In the genomic region with DNA sequence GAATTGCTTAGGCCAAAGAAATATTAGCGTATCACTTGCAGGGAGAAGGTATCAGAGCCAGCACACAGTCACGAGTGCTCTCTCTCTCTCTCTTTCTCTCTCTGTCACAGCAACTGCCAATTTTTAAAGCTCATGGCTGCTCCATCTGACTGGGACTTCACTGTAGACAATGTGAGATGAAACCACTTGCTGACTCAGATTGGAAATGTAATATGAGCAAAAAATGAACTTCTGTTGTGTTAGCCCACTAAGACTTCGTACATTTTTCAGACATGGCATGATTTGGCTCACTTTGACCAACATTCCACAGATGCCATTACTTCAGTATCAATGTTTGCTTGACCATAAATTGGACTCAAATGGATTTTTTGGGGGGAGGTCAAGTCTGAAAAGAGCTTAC, we compare ENCODE assay signal across 11 cellular contexts.
DNase-seq lines count a peak whose midpoint lies in the region; ATAC-seq lines count a peak whose summit lies in the region.
"Had no signal": no experiment of that assay in that cellular context is flagged by ENCODE, and none has a peak within 500 bp of the region (broad histone marks: within the 10 kb centered on the region; RNA-seq: fewer than 3 reads in every experiment).

No MANE protein-coding gene starts in this region.

- no peaks in the 10 kb centered on the region for H3K4me1 Mint-ChIP-seq in activated CD8-positive, alpha-beta T cell treated with anti-CD3 and anti-CD28 coated beads, Interleukin-2, amount 10 ng/mL, durations not matched to agents 7 days and 5 days (ENCODE audit: low read depth)
- H3K4me1 Mint-ChIP-seq: central memory CD8-positive, alpha-beta T cell; immature natural killer cell had no signal

- peak overlapping the region; percentile 36 for H3K27ac ChIP-seq in SJCRH30

- H3K36me3 ChIP-seq in SJCRH30, result no peaks in the 10 kb centered on the region

- no peaks in the 10 kb centered on the region for H3K27me3 ChIP-seq in SJCRH30

- H3K27me3 Mint-ChIP-seq in activated CD8-positive, alpha-beta T cell treated with anti-CD3 and anti-CD28 coated beads, Interleukin-2, amount 10 ng/mL, durations not matched to agents 7 days and 5 days (ENCODE audit: low read depth), result no peaks in the 10 kb centered on the region
- H3K27me3 Mint-ChIP-seq: central memory CD8-positive, alpha-beta T cell had no signal

- H3K4me1 ChIP-seq in SJCRH30, result peaks cover 20% of the 10 kb centered on the region

- H3K36me3 Mint-ChIP-seq in activated CD8-positive, alpha-beta T cell treated with anti-CD3 and anti-CD28 coated beads, Interleukin-2, amount 10 ng/mL, durations not matched to agents 7 days and 5 days (ENCODE audit: low read depth), result no peaks in the 10 kb centered on the region
- H3K36me3 Mint-ChIP-seq: immature natural killer cell had no signal

- no peak overlapping the region for H3K4me3 Mint-ChIP-seq in activated CD8-positive, alpha-beta T cell treated with anti-CD3 and anti-CD28 coated beads, Interleukin-2, amount 10 ng/mL, durations not matched to agents 7 days and 5 days
- H3K4me3 Mint-ChIP-seq: central memory CD8-positive, alpha-beta T cell; immature natural killer cell had no signal

- POLR2A ChIA-PET in activated CD8-positive, alpha-beta T cell treated with anti-CD3 and anti-CD28 coated beads, Interleukin-2, amount 10 ng/mL, durations not matched to agents 7 days and 5 days (lab: Charles Lee), result no interaction called here

- DNase-seq in SJCRH30, result peak; percentile 16 to 45
- peak; percentile 28 for DNase-seq in iris pigment epithelial cell (ENCODE audit: low read depth)
- no peak for DNase-seq in dermis blood vessel endothelial cell
- no peak for DNase-seq in activated CD8-positive, alpha-beta T cell treated with anti-CD3 and anti-CD28 coated beads, Interleukin-2, amount 10 ng/mL, durations not matched to agents 7 days and 5 days
- DNase-seq in NCI-H2029 (lab: John Stamatoyannopoulos, UW), result no peak
- DNase-seq: immature natural killer cell had no signal

- CTCF ChIA-PET in activated CD8-positive, alpha-beta T cell treated with anti-CD3 and anti-CD28 coated beads, Interleukin-2, amount 10 ng/mL, durations not matched to agents 7 days and 5 days (lab: Charles Lee), result no interaction called here

- H3K9me3 Mint-ChIP-seq in activated CD8-positive, alpha-beta T cell treated with anti-CD3 and anti-CD28 coated beads, Interleukin-2, amount 10 ng/mL, durations not matched to agents 7 days and 5 days (ENCODE audit: insufficient read depth), result no peaks in the 10 kb centered on the region

- ATAC-seq in GM18511 (IDR thresholded peaks at IDR 0.05; ENCODE audit: unreplicated experiment), result peak; percentile 86
- ATAC-seq in HG02678 (IDR thresholded peaks at IDR 0.05; ENCODE audit: unreplicated experiment), result peak; percentile 53
- ATAC-seq in activated CD8-positive, alpha-beta T cell treated with anti-CD3 and anti-CD28 coated beads, Interleukin-2, amount 10 ng/mL, durations not matched to agents 7 days and 5 days, result no peak
- no peak for ATAC-seq in GM21447 (IDR thresholded peaks at IDR 0.05; ENCODE audit: unreplicated experiment)
- ATAC-seq: activated CD4-positive, CD25-positive, alpha-beta regulatory T cell treated with anti-CD3 and anti-CD28 coated beads, Interleukin-2, amount 50 U/mL, for 24 hours had no signal

- H3K4me3 ChIP-seq in SJCRH30, result no peak overlapping the region

- H3K9me3 ChIP-seq in SJCRH30 (replicated peaks), result no peaks in the 10 kb centered on the region

- no peak overlapping the region for H3K27ac Mint-ChIP-seq in activated CD8-positive, alpha-beta T cell treated with anti-CD3 and anti-CD28 coated beads, Interleukin-2, amount 10 ng/mL, durations not matched to agents 7 days and 5 days
- H3K27ac Mint-ChIP-seq: immature natural killer cell had no signal

Comparison
In these comparisons a context has a peak if more than half of its experiments do, and no peak if none do; other contexts are left out.
1. ATAC-seq: peak in GM18511 (single experiment) and HG02678 (single experiment); none in activated CD8-positive, alpha-beta T cell treated with anti-CD3 and anti-CD28 coated beads, Interleukin-2, amount 10 ng/mL, durations not matched to agents 7 days and 5 days (single experiment) and GM21447 (single experiment).
2. DNase-seq: peak in SJCRH30 (2 of 2) and iris pigment epithelial cell (single experiment); none in dermis blood vessel endothelial cell (single experiment), activated CD8-positive, alpha-beta T cell treated with anti-CD3 and anti-CD28 coated beads, Interleukin-2, amount 10 ng/mL, durations not matched to agents 7 days and 5 days (single experiment) and NCI-H2029 (single experiment).